Comparison of ENCODE assay signal across 1 cellular context in the genomic region with DNA sequence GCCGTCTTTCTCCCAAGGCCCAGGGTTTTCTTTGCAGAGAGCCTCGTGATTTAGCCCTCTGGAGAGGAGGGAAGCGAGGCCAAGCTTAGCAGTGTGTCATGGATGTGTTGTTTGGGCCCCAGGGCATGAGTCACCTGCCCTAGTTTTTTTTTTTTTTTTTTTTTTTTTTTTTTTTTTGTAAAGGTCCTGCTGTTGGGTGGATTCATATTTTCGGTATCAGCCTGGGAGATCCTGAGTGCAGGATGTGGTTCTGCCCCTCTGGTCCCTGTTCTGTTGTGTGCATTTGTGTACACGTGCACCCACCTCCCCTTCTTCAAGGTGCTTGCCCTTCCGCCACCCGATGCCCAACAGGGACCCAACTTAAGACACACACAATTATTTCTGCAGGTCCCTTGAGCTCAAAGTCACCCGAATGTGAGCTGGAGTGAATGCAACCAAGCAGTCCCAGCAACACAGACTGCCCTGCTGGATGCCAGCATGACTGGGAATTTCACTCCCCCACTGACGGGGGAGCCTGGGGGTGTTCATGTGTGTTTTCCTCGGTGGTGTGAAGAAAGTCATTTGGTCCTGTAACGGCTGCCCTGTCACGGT.
TF ChIP-seq lines count a peak whose summit lies in the region.

No MANE protein-coding gene starts in this region.

TF ChIP-seq in GM23338, 12 proteins besides CTCF, POLR2A, EP300 and RAD21 (continued from another document):
- TF ChIP-seq, protein P1, sequence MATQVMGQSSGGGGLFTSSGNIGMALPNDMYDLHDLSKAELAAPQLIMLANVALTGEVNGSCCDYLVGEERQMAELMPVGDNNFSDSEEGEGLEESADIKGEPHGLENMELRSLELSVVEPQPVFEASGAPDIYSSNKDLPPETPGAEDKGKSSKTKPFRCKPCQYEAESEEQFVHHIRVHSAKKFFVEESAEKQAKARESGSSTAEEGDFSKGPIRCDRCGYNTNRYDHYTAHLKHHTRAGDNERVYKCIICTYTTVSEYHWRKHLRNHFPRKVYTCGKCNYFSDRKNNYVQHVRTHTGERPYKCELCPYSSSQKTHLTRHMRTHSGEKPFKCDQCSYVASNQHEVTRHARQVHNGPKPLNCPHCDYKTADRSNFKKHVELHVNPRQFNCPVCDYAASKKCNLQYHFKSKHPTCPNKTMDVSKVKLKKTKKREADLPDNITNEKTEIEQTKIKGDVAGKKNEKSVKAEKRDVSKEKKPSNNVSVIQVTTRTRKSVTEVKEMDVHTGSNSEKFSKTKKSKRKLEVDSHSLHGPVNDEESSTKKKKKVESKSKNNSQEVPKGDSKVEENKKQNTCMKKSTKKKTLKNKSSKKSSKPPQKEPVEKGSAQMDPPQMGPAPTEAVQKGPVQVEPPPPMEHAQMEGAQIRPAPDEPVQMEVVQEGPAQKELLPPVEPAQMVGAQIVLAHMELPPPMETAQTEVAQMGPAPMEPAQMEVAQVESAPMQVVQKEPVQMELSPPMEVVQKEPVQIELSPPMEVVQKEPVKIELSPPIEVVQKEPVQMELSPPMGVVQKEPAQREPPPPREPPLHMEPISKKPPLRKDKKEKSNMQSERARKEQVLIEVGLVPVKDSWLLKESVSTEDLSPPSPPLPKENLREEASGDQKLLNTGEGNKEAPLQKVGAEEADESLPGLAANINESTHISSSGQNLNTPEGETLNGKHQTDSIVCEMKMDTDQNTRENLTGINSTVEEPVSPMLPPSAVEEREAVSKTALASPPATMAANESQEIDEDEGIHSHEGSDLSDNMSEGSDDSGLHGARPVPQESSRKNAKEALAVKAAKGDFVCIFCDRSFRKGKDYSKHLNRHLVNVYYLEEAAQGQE (IDR thresholded peaks at IDR 0.05; ENCODE audit: unreplicated experiment) = no peak
- TF ChIP-seq EZH2phosphoT487 (IDR thresholded peaks at IDR 0.05; ENCODE audit: unreplicated experiment) = no peak
- no peak for TF ChIP-seq CREB1 (CRISPR knock-in tag; IDR thresholded peaks at IDR 0.05; ENCODE audit: low read depth)
- TF ChIP-seq ZNF114 (CRISPR knock-in tag; IDR thresholded peaks at IDR 0.05) = no peak
- TF ChIP-seq, protein P2, sequence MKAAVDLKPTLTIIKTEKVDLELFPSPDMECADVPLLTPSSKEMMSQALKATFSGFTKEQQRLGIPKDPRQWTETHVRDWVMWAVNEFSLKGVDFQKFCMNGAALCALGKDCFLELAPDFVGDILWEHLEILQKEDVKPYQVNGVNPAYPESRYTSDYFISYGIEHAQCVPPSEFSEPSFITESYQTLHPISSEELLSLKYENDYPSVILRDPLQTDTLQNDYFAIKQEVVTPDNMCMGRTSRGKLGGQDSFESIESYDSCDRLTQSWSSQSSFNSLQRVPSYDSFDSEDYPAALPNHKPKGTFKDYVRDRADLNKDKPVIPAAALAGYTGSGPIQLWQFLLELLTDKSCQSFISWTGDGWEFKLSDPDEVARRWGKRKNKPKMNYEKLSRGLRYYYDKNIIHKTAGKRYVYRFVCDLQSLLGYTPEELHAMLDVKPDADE (IDR thresholded peaks at IDR 0.05) = no peak
- TF ChIP-seq ZNF331 (CRISPR knock-in tag; IDR thresholded peaks at IDR 0.05; ENCODE audit: low read depth) = no peak
- TF ChIP-seq EZH2 (IDR thresholded peaks at IDR 0.05; ENCODE audit: low read depth, unreplicated experiment) = no peak
- TF ChIP-seq STAT1 (IDR thresholded peaks at IDR 0.05; ENCODE audit: unreplicated experiment) = no peak
- TF ChIP-seq, protein P3, sequence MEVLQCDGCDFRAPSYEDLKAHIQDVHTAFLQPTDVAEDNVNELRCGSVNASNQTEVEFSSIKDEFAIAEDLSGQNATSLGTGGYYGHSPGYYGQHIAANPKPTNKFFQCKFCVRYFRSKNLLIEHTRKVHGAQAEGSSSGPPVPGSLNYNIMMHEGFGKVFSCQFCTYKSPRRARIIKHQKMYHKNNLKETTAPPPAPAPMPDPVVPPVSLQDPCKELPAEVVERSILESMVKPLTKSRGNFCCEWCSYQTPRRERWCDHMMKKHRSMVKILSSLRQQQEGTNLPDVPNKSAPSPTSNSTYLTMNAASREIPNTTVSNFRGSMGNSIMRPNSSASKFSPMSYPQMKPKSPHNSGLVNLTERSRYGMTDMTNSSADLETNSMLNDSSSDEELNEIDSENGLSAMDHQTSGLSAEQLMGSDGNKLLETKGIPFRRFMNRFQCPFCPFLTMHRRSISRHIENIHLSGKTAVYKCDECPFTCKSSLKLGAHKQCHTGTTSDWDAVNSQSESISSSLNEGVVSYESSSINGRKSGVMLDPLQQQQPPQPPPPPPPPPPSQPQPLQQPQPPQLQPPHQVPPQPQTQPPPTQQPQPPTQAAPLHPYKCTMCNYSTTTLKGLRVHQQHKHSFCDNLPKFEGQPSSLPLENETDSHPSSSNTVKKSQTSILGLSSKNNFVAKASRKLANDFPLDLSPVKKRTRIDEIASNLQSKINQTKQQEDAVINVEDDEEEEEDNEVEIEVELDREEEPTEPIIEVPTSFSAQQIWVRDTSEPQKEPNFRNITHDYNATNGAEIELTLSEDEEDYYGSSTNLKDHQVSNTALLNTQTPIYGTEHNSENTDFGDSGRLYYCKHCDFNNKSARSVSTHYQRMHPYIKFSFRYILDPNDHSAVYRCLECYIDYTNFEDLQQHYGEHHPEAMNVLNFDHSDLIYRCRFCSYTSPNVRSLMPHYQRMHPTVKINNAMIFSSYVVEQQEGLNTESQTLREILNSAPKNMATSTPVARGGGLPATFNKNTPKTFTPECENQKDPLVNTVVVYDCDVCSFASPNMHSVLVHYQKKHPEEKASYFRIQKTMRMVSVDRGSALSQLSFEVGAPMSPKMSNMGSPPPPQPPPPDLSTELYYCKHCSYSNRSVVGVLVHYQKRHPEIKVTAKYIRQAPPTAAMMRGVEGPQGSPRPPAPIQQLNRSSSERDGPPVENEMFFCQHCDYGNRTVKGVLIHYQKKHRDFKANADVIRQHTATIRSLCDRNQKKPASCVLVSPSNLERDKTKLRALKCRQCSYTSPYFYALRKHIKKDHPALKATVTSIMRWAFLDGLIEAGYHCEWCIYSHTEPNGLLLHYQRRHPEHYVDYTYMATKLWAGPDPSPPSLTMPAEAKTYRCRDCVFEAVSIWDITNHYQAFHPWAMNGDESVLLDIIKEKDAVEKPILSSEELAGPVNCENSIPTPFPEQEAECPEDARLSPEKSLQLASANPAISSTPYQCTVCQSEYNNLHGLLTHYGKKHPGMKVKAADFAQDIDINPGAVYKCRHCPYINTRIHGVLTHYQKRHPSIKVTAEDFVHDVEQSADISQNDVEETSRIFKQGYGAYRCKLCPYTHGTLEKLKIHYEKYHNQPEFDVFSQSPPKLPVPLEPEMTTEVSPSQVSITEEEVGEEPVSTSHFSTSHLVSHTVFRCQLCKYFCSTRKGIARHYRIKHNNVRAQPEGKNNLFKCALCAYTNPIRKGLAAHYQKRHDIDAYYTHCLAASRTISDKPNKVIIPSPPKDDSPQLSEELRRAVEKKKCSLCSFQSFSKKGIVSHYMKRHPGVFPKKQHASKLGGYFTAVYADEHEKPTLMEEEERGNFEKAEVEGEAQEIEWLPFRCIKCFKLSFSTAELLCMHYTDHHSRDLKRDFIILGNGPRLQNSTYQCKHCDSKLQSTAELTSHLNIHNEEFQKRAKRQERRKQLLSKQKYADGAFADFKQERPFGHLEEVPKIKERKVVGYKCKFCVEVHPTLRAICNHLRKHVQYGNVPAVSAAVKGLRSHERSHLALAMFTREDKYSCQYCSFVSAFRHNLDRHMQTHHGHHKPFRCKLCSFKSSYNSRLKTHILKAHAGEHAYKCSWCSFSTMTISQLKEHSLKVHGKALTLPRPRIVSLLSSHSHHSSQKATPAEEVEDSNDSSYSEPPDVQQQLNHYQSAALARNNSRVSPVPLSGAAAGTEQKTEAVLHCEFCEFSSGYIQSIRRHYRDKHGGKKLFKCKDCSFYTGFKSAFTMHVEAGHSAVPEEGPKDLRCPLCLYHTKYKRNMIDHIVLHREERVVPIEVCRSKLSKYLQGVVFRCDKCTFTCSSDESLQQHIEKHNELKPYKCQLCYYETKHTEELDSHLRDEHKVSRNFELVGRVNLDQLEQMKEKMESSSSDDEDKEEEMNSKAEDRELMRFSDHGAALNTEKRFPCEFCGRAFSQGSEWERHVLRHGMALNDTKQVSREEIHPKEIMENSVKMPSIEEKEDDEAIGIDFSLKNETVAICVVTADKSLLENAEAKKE (CRISPR knock-in tag; IDR thresholded peaks at IDR 0.05) = no peak
TF ChIP-seq in GM23338: peak in this region for 0.
